Comparison of ENCODE assay signal across 1 cellular context in genomic region chr19:38090561-38090960, GRCh38.
TF ChIP-seq lines count a peak whose summit lies in the region.

No MANE protein-coding gene starts in this region.

TF ChIP-seq in GM23338, 12 proteins besides CTCF, POLR2A, EP300 and RAD21 (continued from another document):
- TF ChIP-seq CREB1 (CRISPR knock-in tag; IDR thresholded peaks at IDR 0.05; ENCODE audit: low read depth), result no peak
- no peak for TF ChIP-seq POLR2AphosphoS5 (IDR thresholded peaks at IDR 0.05; ENCODE audit: low read depth)
- TF ChIP-seq ETS1 (IDR thresholded peaks at IDR 0.05), result no peak
- no peak for TF ChIP-seq STAT1 (IDR thresholded peaks at IDR 0.05; ENCODE audit: unreplicated experiment)
- no peak for TF ChIP-seq REST (IDR thresholded peaks at IDR 0.05; ENCODE audit: unreplicated experiment)
